ENCODE assay signal across 2 cellular contexts in the genomic region with DNA sequence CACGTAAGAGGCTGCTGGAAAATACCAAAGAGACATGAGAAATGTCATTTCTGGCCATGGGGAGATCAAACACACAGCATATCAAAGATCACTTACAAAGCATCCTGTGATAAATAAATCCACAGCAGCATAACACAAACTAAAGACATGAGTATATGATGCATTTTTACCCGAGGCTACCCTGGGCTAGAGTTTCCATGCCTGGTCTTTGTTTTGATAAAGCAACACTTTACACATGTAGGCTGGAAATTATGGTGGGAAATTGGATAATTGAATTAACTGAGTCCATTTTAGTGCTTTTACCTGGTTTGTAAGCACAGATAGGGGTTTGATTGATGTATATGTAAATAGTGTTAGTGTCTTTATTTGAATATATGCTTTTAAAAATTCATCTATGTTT.
TF ChIP-seq lines count a peak whose summit lies in the region.

No MANE protein-coding gene starts in this region.

TF ChIP-seq in IMR-90, 13 proteins besides CTCF, POLR2A, EP300 and RAD21 (continued from another document):
- TF ChIP-seq, protein P1, sequence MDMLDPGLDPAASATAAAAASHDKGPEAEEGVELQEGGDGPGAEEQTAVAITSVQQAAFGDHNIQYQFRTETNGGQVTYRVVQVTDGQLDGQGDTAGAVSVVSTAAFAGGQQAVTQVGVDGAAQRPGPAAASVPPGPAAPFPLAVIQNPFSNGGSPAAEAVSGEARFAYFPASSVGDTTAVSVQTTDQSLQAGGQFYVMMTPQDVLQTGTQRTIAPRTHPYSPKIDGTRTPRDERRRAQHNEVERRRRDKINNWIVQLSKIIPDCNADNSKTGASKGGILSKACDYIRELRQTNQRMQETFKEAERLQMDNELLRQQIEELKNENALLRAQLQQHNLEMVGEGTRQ (IDR thresholded peaks at IDR 0.05; ENCODE audit: low read depth, low read length) = no peak
- TF ChIP-seq MAZ (IDR thresholded peaks at IDR 0.05; ENCODE audit: borderline replicate concordance, low read depth, low read length) (no peak), SMC3 (IDR thresholded peaks at IDR 0.05; ENCODE audit: low read depth, low read length) (no peak), BHLHE40 (IDR thresholded peaks at IDR 0.05; ENCODE audit: low read depth, low read length) (no peak), CEBPB (IDR thresholded peaks at IDR 0.05; ENCODE audit: low read depth, low read length) (no peak), CHD1 (IDR thresholded peaks at IDR 0.05; ENCODE audit: low read depth, low read length) (no peak)
- TF ChIP-seq, protein P2, sequence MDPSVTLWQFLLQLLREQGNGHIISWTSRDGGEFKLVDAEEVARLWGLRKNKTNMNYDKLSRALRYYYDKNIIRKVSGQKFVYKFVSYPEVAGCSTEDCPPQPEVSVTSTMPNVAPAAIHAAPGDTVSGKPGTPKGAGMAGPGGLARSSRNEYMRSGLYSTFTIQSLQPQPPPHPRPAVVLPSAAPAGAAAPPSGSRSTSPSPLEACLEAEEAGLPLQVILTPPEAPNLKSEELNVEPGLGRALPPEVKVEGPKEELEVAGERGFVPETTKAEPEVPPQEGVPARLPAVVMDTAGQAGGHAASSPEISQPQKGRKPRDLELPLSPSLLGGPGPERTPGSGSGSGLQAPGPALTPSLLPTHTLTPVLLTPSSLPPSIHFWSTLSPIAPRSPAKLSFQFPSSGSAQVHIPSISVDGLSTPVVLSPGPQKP (IDR thresholded peaks at IDR 0.05; ENCODE audit: borderline replicate concordance, low read depth, low read length) = no peak

TF ChIP-seq in K562, 482 proteins besides CTCF, POLR2A, EP300 and RAD21:
- TF ChIP-seq HDAC8 (tag; IDR thresholded peaks at IDR 0.05) = no peak
- TF ChIP-seq ASH1L (IDR thresholded peaks at IDR 0.05; ENCODE audit: borderline replicate concordance, low read depth, partially characterized antibody) = no peak
- TF ChIP-seq MAFF (IDR thresholded peaks at IDR 0.05; ENCODE audit: low read length) = no peak
- TF ChIP-seq, protein P3, sequence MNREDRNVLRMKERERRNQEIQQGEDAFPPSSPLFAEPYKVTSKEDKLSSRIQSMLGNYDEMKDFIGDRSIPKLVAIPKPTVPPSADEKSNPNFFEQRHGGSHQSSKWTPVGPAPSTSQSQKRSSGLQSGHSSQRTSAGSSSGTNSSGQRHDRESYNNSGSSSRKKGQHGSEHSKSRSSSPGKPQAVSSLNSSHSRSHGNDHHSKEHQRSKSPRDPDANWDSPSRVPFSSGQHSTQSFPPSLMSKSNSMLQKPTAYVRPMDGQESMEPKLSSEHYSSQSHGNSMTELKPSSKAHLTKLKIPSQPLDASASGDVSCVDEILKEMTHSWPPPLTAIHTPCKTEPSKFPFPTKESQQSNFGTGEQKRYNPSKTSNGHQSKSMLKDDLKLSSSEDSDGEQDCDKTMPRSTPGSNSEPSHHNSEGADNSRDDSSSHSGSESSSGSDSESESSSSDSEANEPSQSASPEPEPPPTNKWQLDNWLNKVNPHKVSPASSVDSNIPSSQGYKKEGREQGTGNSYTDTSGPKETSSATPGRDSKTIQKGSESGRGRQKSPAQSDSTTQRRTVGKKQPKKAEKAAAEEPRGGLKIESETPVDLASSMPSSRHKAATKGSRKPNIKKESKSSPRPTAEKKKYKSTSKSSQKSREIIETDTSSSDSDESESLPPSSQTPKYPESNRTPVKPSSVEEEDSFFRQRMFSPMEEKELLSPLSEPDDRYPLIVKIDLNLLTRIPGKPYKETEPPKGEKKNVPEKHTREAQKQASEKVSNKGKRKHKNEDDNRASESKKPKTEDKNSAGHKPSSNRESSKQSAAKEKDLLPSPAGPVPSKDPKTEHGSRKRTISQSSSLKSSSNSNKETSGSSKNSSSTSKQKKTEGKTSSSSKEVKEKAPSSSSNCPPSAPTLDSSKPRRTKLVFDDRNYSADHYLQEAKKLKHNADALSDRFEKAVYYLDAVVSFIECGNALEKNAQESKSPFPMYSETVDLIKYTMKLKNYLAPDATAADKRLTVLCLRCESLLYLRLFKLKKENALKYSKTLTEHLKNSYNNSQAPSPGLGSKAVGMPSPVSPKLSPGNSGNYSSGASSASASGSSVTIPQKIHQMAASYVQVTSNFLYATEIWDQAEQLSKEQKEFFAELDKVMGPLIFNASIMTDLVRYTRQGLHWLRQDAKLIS (CRISPR knock-in tag; IDR thresholded peaks at IDR 0.05) = no peak
- TF ChIP-seq, protein P4, sequence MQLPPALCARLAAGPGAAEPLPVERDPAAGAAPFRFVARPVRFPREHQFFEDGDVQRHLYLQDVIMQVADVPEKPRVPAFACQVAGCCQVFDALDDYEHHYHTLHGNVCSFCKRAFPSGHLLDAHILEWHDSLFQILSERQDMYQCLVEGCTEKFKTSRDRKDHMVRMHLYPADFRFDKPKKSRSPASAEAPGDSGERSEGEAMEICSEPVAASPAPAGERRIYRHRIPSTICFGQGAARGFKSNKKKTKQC (CRISPR knock-in tag; IDR thresholded peaks at IDR 0.05) = no peak
- TF ChIP-seq ZNF77 (CRISPR knock-in tag; IDR thresholded peaks at IDR 0.05) = no peak
- no peak for TF ChIP-seq RFX5 (IDR thresholded peaks at IDR 0.05; ENCODE audit: low read depth, low read length)
- no peak for TF ChIP-seq ZNF124 (CRISPR knock-in tag; IDR thresholded peaks at IDR 0.05)
- TF ChIP-seq, protein P5, sequence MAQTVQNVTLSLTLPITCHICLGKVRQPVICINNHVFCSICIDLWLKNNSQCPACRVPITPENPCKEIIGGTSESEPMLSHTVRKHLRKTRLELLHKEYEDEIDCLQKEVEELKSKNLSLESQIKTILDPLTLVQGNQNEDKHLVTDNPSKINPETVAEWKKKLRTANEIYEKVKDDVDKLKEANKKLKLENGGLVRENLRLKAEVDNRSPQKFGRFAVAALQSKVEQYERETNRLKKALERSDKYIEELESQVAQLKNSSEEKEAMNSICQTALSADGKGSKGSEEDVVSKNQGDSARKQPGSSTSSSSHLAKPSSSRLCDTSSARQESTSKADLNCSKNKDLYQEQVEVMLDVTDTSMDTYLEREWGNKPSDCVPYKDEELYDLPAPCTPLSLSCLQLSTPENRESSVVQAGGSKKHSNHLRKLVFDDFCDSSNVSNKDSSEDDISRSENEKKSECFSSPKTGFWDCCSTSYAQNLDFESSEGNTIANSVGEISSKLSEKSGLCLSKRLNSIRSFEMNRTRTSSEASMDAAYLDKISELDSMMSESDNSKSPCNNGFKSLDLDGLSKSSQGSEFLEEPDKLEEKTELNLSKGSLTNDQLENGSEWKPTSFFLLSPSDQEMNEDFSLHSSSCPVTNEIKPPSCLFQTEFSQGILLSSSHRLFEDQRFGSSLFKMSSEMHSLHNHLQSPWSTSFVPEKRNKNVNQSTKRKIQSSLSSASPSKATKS (CRISPR knock-in tag; IDR thresholded peaks at IDR 0.05) = no peak
- TF ChIP-seq TARDBP (IDR thresholded peaks at IDR 0.05) = no peak
- TF ChIP-seq, protein P6, sequence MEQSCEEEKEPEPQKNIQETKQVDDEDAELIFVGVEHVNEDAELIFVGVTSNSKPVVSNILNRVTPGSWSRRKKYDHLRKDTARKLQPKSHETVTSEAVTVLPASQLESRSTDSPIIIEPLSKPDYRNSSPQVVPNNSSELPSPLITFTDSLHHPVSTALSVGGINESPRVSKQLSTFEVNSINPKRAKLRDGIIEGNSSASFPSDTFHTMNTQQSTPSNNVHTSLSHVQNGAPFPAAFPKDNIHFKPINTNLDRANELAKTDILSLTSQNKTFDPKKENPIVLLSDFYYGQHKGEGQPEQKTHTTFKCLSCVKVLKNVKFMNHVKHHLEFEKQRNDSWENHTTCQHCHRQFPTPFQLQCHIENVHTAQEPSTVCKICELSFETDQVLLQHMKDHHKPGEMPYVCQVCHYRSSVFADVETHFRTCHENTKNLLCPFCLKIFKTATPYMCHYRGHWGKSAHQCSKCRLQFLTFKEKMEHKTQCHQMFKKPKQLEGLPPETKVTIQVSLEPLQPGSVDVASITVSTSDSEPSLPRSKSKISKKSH (CRISPR knock-in tag; IDR thresholded peaks at IDR 0.05) = no peak
- TF ChIP-seq NEUROD1 (IDR thresholded peaks at IDR 0.05; ENCODE audit: borderline replicate concordance, low read depth, low read length, partially characterized antibody) = no peak
- TF ChIP-seq, protein P7, sequence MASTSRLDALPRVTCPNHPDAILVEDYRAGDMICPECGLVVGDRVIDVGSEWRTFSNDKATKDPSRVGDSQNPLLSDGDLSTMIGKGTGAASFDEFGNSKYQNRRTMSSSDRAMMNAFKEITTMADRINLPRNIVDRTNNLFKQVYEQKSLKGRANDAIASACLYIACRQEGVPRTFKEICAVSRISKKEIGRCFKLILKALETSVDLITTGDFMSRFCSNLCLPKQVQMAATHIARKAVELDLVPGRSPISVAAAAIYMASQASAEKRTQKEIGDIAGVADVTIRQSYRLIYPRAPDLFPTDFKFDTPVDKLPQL (IDR thresholded peaks at IDR 0.05; ENCODE audit: extremely low read depth, insufficient read length) = no peak
- TF ChIP-seq, protein P8, sequence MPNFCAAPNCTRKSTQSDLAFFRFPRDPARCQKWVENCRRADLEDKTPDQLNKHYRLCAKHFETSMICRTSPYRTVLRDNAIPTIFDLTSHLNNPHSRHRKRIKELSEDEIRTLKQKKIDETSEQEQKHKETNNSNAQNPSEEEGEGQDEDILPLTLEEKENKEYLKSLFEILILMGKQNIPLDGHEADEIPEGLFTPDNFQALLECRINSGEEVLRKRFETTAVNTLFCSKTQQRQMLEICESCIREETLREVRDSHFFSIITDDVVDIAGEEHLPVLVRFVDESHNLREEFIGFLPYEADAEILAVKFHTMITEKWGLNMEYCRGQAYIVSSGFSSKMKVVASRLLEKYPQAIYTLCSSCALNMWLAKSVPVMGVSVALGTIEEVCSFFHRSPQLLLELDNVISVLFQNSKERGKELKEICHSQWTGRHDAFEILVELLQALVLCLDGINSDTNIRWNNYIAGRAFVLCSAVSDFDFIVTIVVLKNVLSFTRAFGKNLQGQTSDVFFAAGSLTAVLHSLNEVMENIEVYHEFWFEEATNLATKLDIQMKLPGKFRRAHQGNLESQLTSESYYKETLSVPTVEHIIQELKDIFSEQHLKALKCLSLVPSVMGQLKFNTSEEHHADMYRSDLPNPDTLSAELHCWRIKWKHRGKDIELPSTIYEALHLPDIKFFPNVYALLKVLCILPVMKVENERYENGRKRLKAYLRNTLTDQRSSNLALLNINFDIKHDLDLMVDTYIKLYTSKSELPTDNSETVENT (CRISPR knock-in tag; IDR thresholded peaks at IDR 0.05) = no peak
- no peak for TF ChIP-seq POLR2B (IDR thresholded peaks at IDR 0.05; ENCODE audit: low read depth, partially characterized antibody)
- TF ChIP-seq PRPF4 (IDR thresholded peaks at IDR 0.05; ENCODE audit: insufficient read depth, low read depth, low read length, poor library complexity, severe bottlenecking) = no peak
- no peak for TF ChIP-seq MIER1 (IDR thresholded peaks at IDR 0.05; ENCODE audit: low read depth)
- TF ChIP-seq PHF8 (IDR thresholded peaks at IDR 0.05; ENCODE audit: borderline replicate concordance, low read length) = no peak
- no peak for TF ChIP-seq POLR3G (IDR thresholded peaks at IDR 0.05; ENCODE audit: extremely low read depth, insufficient read length, insufficient replicate concordance)
- no peak for TF ChIP-seq CREBBP (IDR thresholded peaks at IDR 0.05; ENCODE audit: low read depth, low read length)
